In the genomic region with DNA sequence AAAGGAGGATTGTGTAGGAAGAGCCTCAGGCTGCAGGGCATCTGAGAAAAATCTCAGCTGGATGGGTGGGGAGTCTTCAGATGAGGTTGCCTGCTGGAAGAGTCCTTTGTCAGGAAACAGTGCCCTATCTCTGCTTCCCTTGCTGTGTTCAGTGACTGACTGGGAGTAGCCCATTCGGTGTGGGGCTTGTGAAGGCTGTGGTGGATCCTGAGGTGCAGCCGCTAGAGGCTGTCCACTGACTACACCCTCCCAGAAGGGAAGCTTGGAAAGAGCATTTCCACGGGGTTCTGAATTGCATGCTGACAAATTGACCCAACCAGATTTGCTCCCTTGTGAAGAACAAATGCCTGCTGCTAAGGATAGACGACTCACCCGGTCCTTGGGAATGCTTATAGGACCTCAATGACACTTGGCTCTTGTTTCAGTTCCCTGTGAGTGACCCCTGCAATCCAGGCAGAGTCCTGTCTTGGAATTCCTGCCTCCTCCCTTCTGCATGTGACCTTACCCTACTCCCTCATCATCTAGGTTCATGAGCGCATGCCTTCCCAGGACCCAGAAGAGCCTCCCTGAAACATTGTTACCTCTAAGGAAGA, we compare ENCODE assay signal across 23 cellular contexts.
"Had no signal": no experiment of that assay in that cellular context is flagged by ENCODE, and none has a peak within 500 bp of the region (broad histone marks: within the 10 kb centered on the region; RNA-seq: fewer than 3 reads in every experiment).

No MANE protein-coding gene starts in this region.

- H3K4me1 Mint-ChIP-seq: activated CD4-positive, alpha-beta memory T cell treated with anti-CD3 and anti-CD28 coated beads, Interleukin-2, amount 10 ng/mL, durations not matched to agents 7 days and 5 days; activated CD4-positive, alpha-beta T cell treated with anti-CD3 and anti-CD28 coated beads, Interleukin-2, amount 10 ng/mL, durations not matched to agents 7 days and 5 days; activated naive CD4-positive, alpha-beta T cell treated with anti-CD3 and anti-CD28 coated beads, Interleukin-2, amount 50 U/mL, for 24 hours; activated T-helper 17 cell treated with anti-CD3 and anti-CD28 coated beads, Interleukin-2, amount 50 U/mL, for 72 hours; naive thymus-derived CD8-positive, alpha-beta T cell had no signal

- H3K4me1 ChIP-seq: breast epithelium, esophagus muscularis mucosa, spleen, vagina had no signal

- H3K27ac Mint-ChIP-seq: activated CD4-positive, alpha-beta memory T cell treated with anti-CD3 and anti-CD28 coated beads, Interleukin-2, amount 10 ng/mL, durations not matched to agents 7 days and 5 days; activated CD4-positive, alpha-beta T cell treated with anti-CD3 and anti-CD28 coated beads, Interleukin-2, amount 10 ng/mL, durations not matched to agents 7 days and 5 days; activated naive CD4-positive, alpha-beta T cell treated with anti-CD3 and anti-CD28 coated beads, Interleukin-2, amount 50 U/mL, for 24 hours; activated T-helper 17 cell treated with anti-CD3 and anti-CD28 coated beads, Interleukin-2, amount 50 U/mL, for 72 hours had no signal

- H3K9me3 Mint-ChIP-seq: activated CD4-positive, alpha-beta memory T cell treated with anti-CD3 and anti-CD28 coated beads, Interleukin-2, amount 10 ng/mL, durations not matched to agents 7 days and 5 days; activated CD4-positive, alpha-beta T cell treated with anti-CD3 and anti-CD28 coated beads, Interleukin-2, amount 10 ng/mL, durations not matched to agents 7 days and 5 days; activated naive CD4-positive, alpha-beta T cell treated with anti-CD3 and anti-CD28 coated beads, Interleukin-2, amount 50 U/mL, for 24 hours; activated T-cell treated with anti-CD3 and anti-CD28 coated beads, Interleukin-2, amount 50 U/mL, for 4 hours; activated T-helper 17 cell treated with anti-CD3 and anti-CD28 coated beads, Interleukin-2, amount 50 U/mL, for 72 hours had no signal

- H3K27ac ChIP-seq: breast epithelium, esophagus muscularis mucosa, spleen, thoracic aorta, vagina had no signal

- H3K36me3 ChIP-seq: breast epithelium, esophagus muscularis mucosa, spleen, thoracic aorta, vagina had no signal

- H3K27me3 Mint-ChIP-seq: activated naive CD4-positive, alpha-beta T cell treated with anti-CD3 and anti-CD28 coated beads, Interleukin-2, amount 50 U/mL, for 24 hours; activated T-helper 17 cell treated with anti-CD3 and anti-CD28 coated beads, Interleukin-2, amount 50 U/mL, for 72 hours had no signal

- H3K27me3 ChIP-seq: breast epithelium, vagina had no signal

- H3K4me3 ChIP-seq: breast epithelium, esophagus muscularis mucosa, spleen, thoracic aorta, vagina had no signal

- H3K36me3 Mint-ChIP-seq: activated naive CD4-positive, alpha-beta T cell treated with anti-CD3 and anti-CD28 coated beads, Interleukin-2, amount 50 U/mL, for 24 hours; naive thymus-derived CD8-positive, alpha-beta T cell had no signal

- H3K4me3 Mint-ChIP-seq: activated CD4-positive, alpha-beta memory T cell treated with anti-CD3 and anti-CD28 coated beads, Interleukin-2, amount 10 ng/mL, durations not matched to agents 7 days and 5 days; activated CD4-positive, alpha-beta T cell treated with anti-CD3 and anti-CD28 coated beads, Interleukin-2, amount 10 ng/mL, durations not matched to agents 7 days and 5 days; activated naive CD4-positive, alpha-beta T cell treated with anti-CD3 and anti-CD28 coated beads, Interleukin-2, amount 50 U/mL, for 24 hours; activated T-cell treated with anti-CD3 and anti-CD28 coated beads, Interleukin-2, amount 50 U/mL, for 4 hours; activated T-helper 17 cell treated with anti-CD3 and anti-CD28 coated beads, Interleukin-2, amount 50 U/mL, for 72 hours; naive thymus-derived CD8-positive, alpha-beta T cell had no signal

- H3K9me3 ChIP-seq: breast epithelium, esophagus muscularis mucosa, spleen, thoracic aorta, vagina had no signal

- DNase-seq: activated CD4-positive, alpha-beta memory T cell treated with anti-CD3 and anti-CD28 coated beads, Interleukin-2, amount 10 ng/mL, durations not matched to agents 7 days and 5 days; activated CD4-positive, alpha-beta T cell treated with anti-CD3 and anti-CD28 coated beads for 1 hour; activated CD4-positive, alpha-beta T cell treated with anti-CD3 and anti-CD28 coated beads, Interleukin-2, amount 10 ng/mL, durations not matched to agents 7 days and 5 days; activated T-cell treated with anti-CD3 and anti-CD28 coated beads, Interleukin-2, amount 50 U/mL, for 4 hours; central memory CD4-positive, alpha-beta T cell; foreskin melanocyte; islet precursor cell; left cardiac atrium; midbrain; naive thymus-derived CD8-positive, alpha-beta T cell; posterior cingulate gyrus; right cardiac atrium; spleen; stimulated activated CD4-positive, alpha-beta T cell treated with anti-CD3 and anti-CD28 coated beads, Interleukin-2, amount 100 ng/mL, for 48 hours; stimulated activated naive CD8-positive, alpha-beta T cell treated with anti-CD3 and anti-CD28 coated beads, Interleukin-15, Interleukin-2, amounts not matched to agents 100 U/mL and 50 U/mL, for 24 hours; T-helper 2 cell; trophoblast cell had no signal

- ATAC-seq: activated T-cell treated with anti-CD3 and anti-CD28 coated beads, Interleukin-2, amount 50 U/mL, for 4 hours; activated T-helper 17 cell treated with anti-CD3 and anti-CD28 coated beads, Interleukin-2, amount 50 U/mL, for 72 hours; left cardiac atrium; naive thymus-derived CD8-positive, alpha-beta T cell; right cardiac atrium; stimulated activated naive CD8-positive, alpha-beta T cell treated with anti-CD3 and anti-CD28 coated beads, Interleukin-15, Interleukin-2, amounts not matched to agents 100 U/mL and 50 U/mL, for 24 hours had no signal
